Comparison of ENCODE assay signal across 9 cellular contexts in genomic region chr12:104719700-104720345, GRCh38.
DNase-seq lines count a peak whose midpoint lies in the region; ATAC-seq, FAIRE-seq and TF ChIP-seq lines count a peak whose summit lies in the region.
"Had no signal": no experiment of that assay in that cellular context is flagged by ENCODE, and none has a peak within 500 bp of the region (broad histone marks: within the 10 kb centered on the region; RNA-seq: fewer than 3 reads in every experiment).

No MANE protein-coding gene starts in this region.

- peak overlapping the region; percentile 86 for H3K27ac Mint-ChIP-seq in activated naive CD8-positive, alpha-beta T cell treated with anti-CD3 and anti-CD28 coated beads, Interleukin-2, amount 50 U/mL, for 24 hours
- peak overlapping the region; percentile 58 for H3K27ac Mint-ChIP-seq in mesothelial cell of epicardium

- peak overlapping the region in 5 of 12 donors; percentile 47 to 87 (median 59) for H3K27ac ChIP-seq in heart left ventricle
- peak overlapping the region; percentile 80 for H3K27ac ChIP-seq in upper lobe of right lung

- no peak for FAIRE-seq in D721Med (lab: Jason Lieb, UNC)

- no peaks in the 10 kb centered on the region for H3K27me3 ChIP-seq in heart left ventricle
- H3K27me3 ChIP-seq in upper lobe of right lung: no peaks in the 10 kb centered on the region

- DNase-seq in heart left ventricle (no peak), cardiac septum (ENCODE audit: low spot score) (no peak), mesothelial cell of epicardium (ENCODE audit: low spot score in 2 of 2, unreplicated experiment in 2 of 2) (no peak), upper lobe of right lung (no peak), D721Med (ENCODE audit: insufficient read length, low spot score) (no peak), NCI-H1092 treated with DMSO at 0.1 percent for 48 hours (lab: John Stamatoyannopoulos, UW) (no peak)
- DNase-seq in activated naive CD8-positive, alpha-beta T cell treated with anti-CD3 and anti-CD28 coated beads, Interleukin-2, amount 50 U/mL, for 24 hours: no peak
- DNase-seq: COR-L47 had no signal

- H3K4me1 ChIP-seq in heart left ventricle: peaks cover 0 to 32% (median 17%) of the 10 kb centered on the region in 12 donors
- peaks cover 29% of the 10 kb centered on the region for H3K4me1 ChIP-seq in upper lobe of right lung

- intact Hi-C loops in heart left ventricle (cut with DNase I) (no loop called here), cardiac septum (cut with DNase I) (no loop called here), upper lobe of right lung (cut with DNase I) (no loop called here)

- H3K27me3 Mint-ChIP-seq in activated naive CD8-positive, alpha-beta T cell treated with anti-CD3 and anti-CD28 coated beads, Interleukin-2, amount 50 U/mL, for 24 hours: no peaks in the 10 kb centered on the region
- H3K27me3 Mint-ChIP-seq in mesothelial cell of epicardium (ENCODE audit: low read depth): peaks cover 11% of the 10 kb centered on the region

- H3K4me3 Mint-ChIP-seq in activated naive CD8-positive, alpha-beta T cell treated with anti-CD3 and anti-CD28 coated beads, Interleukin-2, amount 50 U/mL, for 24 hours: peak overlapping the region; percentile 77
- no peak overlapping the region for H3K4me3 Mint-ChIP-seq in mesothelial cell of epicardium

- no peaks in the 10 kb centered on the region for H3K36me3 Mint-ChIP-seq in activated naive CD8-positive, alpha-beta T cell treated with anti-CD3 and anti-CD28 coated beads, Interleukin-2, amount 50 U/mL, for 24 hours (ENCODE audit: low read depth)
- H3K36me3 Mint-ChIP-seq in mesothelial cell of epicardium: no peaks in the 10 kb centered on the region

- 76 to 86% (median 83%) methylated on average over 12 to 13 of the region's 13 CpGs for WGBS in heart left ventricle, 4 donors

- peak in 1 of 4 donors; percentile 27 for ATAC-seq in heart left ventricle
- ATAC-seq in activated naive CD8-positive, alpha-beta T cell treated with anti-CD3 and anti-CD28 coated beads, Interleukin-2, amount 50 U/mL, for 24 hours: no peak
- ATAC-seq in upper lobe of right lung: peak; percentile 2
- ATAC-seq in HG03095 (IDR thresholded peaks at IDR 0.05; ENCODE audit: unreplicated experiment): no peak

- H3K4me3 ChIP-seq in heart left ventricle (peak overlapping the region in 9 of 12 donors; percentile 36 to 60 (median 50)), upper lobe of right lung (peak overlapping the region; percentile 36)

- H3K36me3 ChIP-seq in heart left ventricle: no peaks in the 10 kb centered on the region
- no peaks in the 10 kb centered on the region for H3K36me3 ChIP-seq in upper lobe of right lung

- H3K9me3 ChIP-seq in heart left ventricle (no peaks in the 10 kb centered on the region), upper lobe of right lung (no peaks in the 10 kb centered on the region)

- no peak for TF ChIP-seq CTCF in heart left ventricle (IDR thresholded peaks at IDR 0.05)
- no peak for TF ChIP-seq CTCF in mesothelial cell of epicardium (IDR thresholded peaks at IDR 0.05; ENCODE audit: unreplicated experiment)
- no peak for TF ChIP-seq CTCF in upper lobe of right lung (IDR thresholded peaks at IDR 0.05)
- TF ChIP-seq CTCF in D721Med (IDR thresholded peaks at IDR 0.05; ENCODE audit: insufficient read depth, missing control alignments): no peak

- no peaks in the 10 kb centered on the region for H3K9me3 Mint-ChIP-seq in activated naive CD8-positive, alpha-beta T cell treated with anti-CD3 and anti-CD28 coated beads, Interleukin-2, amount 50 U/mL, for 24 hours
- no peaks in the 10 kb centered on the region for H3K9me3 Mint-ChIP-seq in mesothelial cell of epicardium

- peaks cover 47% of the 10 kb centered on the region for H3K4me1 Mint-ChIP-seq in activated naive CD8-positive, alpha-beta T cell treated with anti-CD3 and anti-CD28 coated beads, Interleukin-2, amount 50 U/mL, for 24 hours
- peaks cover 35% of the 10 kb centered on the region for H3K4me1 Mint-ChIP-seq in mesothelial cell of epicardium

- no peak for TF ChIP-seq POLR2A in heart left ventricle (IDR thresholded peaks at IDR 0.05)
